In the genomic region with DNA sequence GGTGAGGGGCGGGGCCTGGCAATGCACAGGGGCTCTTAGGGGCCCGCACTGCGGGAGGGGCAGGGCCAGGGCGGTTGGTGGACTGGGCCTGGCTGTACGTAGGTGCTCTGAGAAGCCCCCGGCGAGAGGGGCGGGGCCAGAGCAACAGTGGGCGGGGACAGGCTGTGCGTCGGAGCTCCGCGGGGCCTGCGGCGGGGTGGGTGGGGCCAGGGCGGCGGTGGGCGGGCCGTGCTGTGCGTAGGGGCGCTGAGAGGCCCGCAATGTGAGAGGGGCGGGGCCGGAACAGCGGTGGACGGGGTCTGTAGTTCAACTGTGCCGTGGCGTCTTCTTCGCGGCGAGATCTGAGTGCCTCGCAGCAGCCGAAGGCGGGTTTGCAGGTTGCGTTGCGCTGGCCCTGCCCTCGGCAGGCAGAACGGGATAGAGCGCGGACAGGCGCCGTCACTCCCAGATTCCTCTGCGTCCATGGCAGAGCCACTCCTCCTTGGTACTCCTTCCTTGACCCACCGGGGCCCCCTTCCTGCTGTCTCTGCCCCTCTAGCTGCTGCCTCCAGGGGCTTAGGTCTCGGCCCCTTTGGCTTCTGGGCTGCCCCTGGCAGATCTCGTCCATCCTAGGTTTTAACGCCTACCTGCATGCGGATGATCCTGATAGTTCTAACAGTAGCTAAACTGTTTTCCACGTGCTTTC, we compare ENCODE assay signal across 8 cellular contexts. TPM values are rescaled to one million over a fixed set of nuclear protein-coding genes. Genes with fewer than 3 reads are reported as not detected.
DNase-seq lines count a peak whose midpoint lies in the region; ATAC-seq and TF ChIP-seq lines count a peak whose summit lies in the region.

No MANE protein-coding gene starts in this region.

- no peaks in the 10 kb centered on the region for H3K36me3 ChIP-seq in BLaER1 treated with 17β-estradiol and CSF1 and Interleukin-3, amounts not matched to agents 10 nM and 100 nM
- no peaks in the 10 kb centered on the region for H3K36me3 ChIP-seq in liver (ENCODE audit: control insufficient read depth in 4 of 4, insufficient read depth in 3 of 4, low read depth in 1 of 4, low read length in 3 of 4)

- peak overlapping the region; percentile 87 for H3K4me3 Mint-ChIP-seq in activated CD4-positive, alpha-beta T cell treated with anti-CD3 and anti-CD28 coated beads, Interleukin-2, amount 10 ng/mL, durations not matched to agents 24 days and 14 days

- H3K4me3 ChIP-seq in BLaER1 treated with 17β-estradiol and CSF1 and Interleukin-3, amounts not matched to agents 10 nM and 100 nM: peak overlapping the region; percentile 60 to 82 (median 78)
- H3K4me3 ChIP-seq in liver (ENCODE audit: low read depth in 1 of 3, low read length in 3 of 3): peak overlapping the region; percentile 79 to 96 (median 88)

- peaks cover 0 to 34% (median 14%) of the 10 kb centered on the region in 11 experiments; a peak in 15 of 22 replicates for H4K20me1 ChIP-seq in BLaER1 treated with 17β-estradiol and CSF1 and Interleukin-3, amounts not matched to agents 10 nM and 100 nM

- peak overlapping the region; percentile 67 to 81 (median 75) for H3K9ac ChIP-seq in BLaER1 treated with 17β-estradiol and CSF1 and Interleukin-3, amounts not matched to agents 10 nM and 100 nM
- H3K9ac ChIP-seq in liver (ENCODE audit: low read depth in 1 of 2, low read length in 2 of 2): no peak overlapping the region

- DNase-seq in NCI-H526 (lab: John Stamatoyannopoulos, UW) (peak; percentile 93 to 100), dedifferentiated amniotic fluid mesenchymal stem cell (ENCODE audit: extremely low spot score) (peak; percentile 65)
- DNase-seq in activated CD4-positive, alpha-beta T cell treated with anti-CD3 and anti-CD28 coated beads, Interleukin-2, amount 10 ng/mL, durations not matched to agents 24 days and 14 days: peak; percentile 98
- peak; percentile 93 to 95 for DNase-seq in stimulated activated CD4-positive, alpha-beta T cell treated with anti-CD3 and anti-CD28 coated beads, Interleukin-2, amount 100 ng/mL, for 48 hours

- H3K4me2 ChIP-seq in BLaER1 treated with 17β-estradiol and CSF1 and Interleukin-3, amounts not matched to agents 10 nM and 100 nM: peak overlapping the region; percentile 78 to 100 (median 99)

- intact Hi-C loops in activated CD4-positive, alpha-beta T cell treated with anti-CD3 and anti-CD28 coated beads, Interleukin-2, amount 10 ng/mL, durations not matched to agents 24 days and 14 days (cut with micrococcal nuclease): loop anchor here (1.0 to 10.0 kb wide), 5 partner anchors 8 to 240 kb away; partner anchors contain the start of genes C19orf12, CCNE1 and POP4

- no peaks in the 10 kb centered on the region for H3K27me3 Mint-ChIP-seq in activated CD4-positive, alpha-beta T cell treated with anti-CD3 and anti-CD28 coated beads, Interleukin-2, amount 10 ng/mL, durations not matched to agents 24 days and 14 days

- H3K9me3 Mint-ChIP-seq in activated CD4-positive, alpha-beta T cell treated with anti-CD3 and anti-CD28 coated beads, Interleukin-2, amount 10 ng/mL, durations not matched to agents 24 days and 14 days: no peaks in the 10 kb centered on the region

- peaks cover 26% of the 10 kb centered on the region for H3K4me1 Mint-ChIP-seq in activated CD4-positive, alpha-beta T cell treated with anti-CD3 and anti-CD28 coated beads, Interleukin-2, amount 10 ng/mL, durations not matched to agents 24 days and 14 days

- peak in 1 of 2 donors; percentile 15 for TF ChIP-seq RAD21 in liver (IDR thresholded peaks at IDR 0.05)

- TF ChIP-seq CTCF in liver (IDR thresholded peaks at IDR 0.05; ENCODE audit: low read depth, low read length, missing input control): no peak

- ATAC-seq in GM19324 (IDR thresholded peaks at IDR 0.05; ENCODE audit: low FRiP score, unreplicated experiment) (peak; percentile 77), HG03457 (IDR thresholded peaks at IDR 0.05; ENCODE audit: unreplicated experiment) (peak; percentile 53)

- H3K27me3 ChIP-seq in BLaER1 treated with 17β-estradiol and CSF1 and Interleukin-3, amounts not matched to agents 10 nM and 100 nM: peaks cover 36 to 43% (median 42%) of the 10 kb centered on the region in 11 experiments
- peaks cover 0 to 2% (median 0%) of the 10 kb centered on the region in 4 donors for H3K27me3 ChIP-seq in liver (ENCODE audit: control insufficient read depth in 4 of 4, insufficient read depth in 4 of 4, low read length in 3 of 4)

- under 1% methylated on average over 49 of the region's 49 CpGs for WGBS in liver

- no peaks in the 10 kb centered on the region for H3K36me3 Mint-ChIP-seq in activated CD4-positive, alpha-beta T cell treated with anti-CD3 and anti-CD28 coated beads, Interleukin-2, amount 10 ng/mL, durations not matched to agents 24 days and 14 days (ENCODE audit: low read depth)

- peak overlapping the region in 10 of 11 experiments; percentile 2 to 68 (median 57); a peak in 16 of 22 replicates for H3K27ac ChIP-seq in BLaER1 treated with 17β-estradiol and CSF1 and Interleukin-3, amounts not matched to agents 10 nM and 100 nM
- peak overlapping the region; percentile 25 to 66 for H3K27ac ChIP-seq in liver (ENCODE audit: low read depth in 1 of 2, low read length in 2 of 2)

- peak overlapping the region; percentile 86 for H3K27ac Mint-ChIP-seq in activated CD4-positive, alpha-beta T cell treated with anti-CD3 and anti-CD28 coated beads, Interleukin-2, amount 10 ng/mL, durations not matched to agents 24 days and 14 days

- H3K9me3 ChIP-seq in BLaER1 treated with 17β-estradiol and CSF1 and Interleukin-3, amounts not matched to agents 10 nM and 100 nM (replicated peaks in 1 of 11): no peaks in the 10 kb centered on the region; a peak in 1 of 22 replicates
- no peaks in the 10 kb centered on the region for H3K9me3 ChIP-seq in liver (ENCODE audit: control insufficient read depth in 4 of 4, low read length in 3 of 4)

- H3K4me1 ChIP-seq in BLaER1 treated with 17β-estradiol and CSF1 and Interleukin-3, amounts not matched to agents 10 nM and 100 nM: peaks cover 18 to 36% (median 33%) of the 10 kb centered on the region in 10 experiments
- H3K4me1 ChIP-seq in liver (ENCODE audit: control insufficient read depth in 4 of 4, insufficient read depth in 4 of 4, low read length in 3 of 4): peaks cover 8 to 19% (median 10%) of the 10 kb centered on the region in 4 donors

TF ChIP-seq in liver, 16 proteins besides CTCF, POLR2A, EP300 and RAD21:
- TF ChIP-seq, protein P1, sequence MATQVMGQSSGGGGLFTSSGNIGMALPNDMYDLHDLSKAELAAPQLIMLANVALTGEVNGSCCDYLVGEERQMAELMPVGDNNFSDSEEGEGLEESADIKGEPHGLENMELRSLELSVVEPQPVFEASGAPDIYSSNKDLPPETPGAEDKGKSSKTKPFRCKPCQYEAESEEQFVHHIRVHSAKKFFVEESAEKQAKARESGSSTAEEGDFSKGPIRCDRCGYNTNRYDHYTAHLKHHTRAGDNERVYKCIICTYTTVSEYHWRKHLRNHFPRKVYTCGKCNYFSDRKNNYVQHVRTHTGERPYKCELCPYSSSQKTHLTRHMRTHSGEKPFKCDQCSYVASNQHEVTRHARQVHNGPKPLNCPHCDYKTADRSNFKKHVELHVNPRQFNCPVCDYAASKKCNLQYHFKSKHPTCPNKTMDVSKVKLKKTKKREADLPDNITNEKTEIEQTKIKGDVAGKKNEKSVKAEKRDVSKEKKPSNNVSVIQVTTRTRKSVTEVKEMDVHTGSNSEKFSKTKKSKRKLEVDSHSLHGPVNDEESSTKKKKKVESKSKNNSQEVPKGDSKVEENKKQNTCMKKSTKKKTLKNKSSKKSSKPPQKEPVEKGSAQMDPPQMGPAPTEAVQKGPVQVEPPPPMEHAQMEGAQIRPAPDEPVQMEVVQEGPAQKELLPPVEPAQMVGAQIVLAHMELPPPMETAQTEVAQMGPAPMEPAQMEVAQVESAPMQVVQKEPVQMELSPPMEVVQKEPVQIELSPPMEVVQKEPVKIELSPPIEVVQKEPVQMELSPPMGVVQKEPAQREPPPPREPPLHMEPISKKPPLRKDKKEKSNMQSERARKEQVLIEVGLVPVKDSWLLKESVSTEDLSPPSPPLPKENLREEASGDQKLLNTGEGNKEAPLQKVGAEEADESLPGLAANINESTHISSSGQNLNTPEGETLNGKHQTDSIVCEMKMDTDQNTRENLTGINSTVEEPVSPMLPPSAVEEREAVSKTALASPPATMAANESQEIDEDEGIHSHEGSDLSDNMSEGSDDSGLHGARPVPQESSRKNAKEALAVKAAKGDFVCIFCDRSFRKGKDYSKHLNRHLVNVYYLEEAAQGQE (IDR thresholded peaks at IDR 0.05): peak; percentile 6
- TF ChIP-seq EGR1 (IDR thresholded peaks at IDR 0.05; ENCODE audit: low read depth in 2 of 2): no peak
- no peak for TF ChIP-seq HNF4G (IDR thresholded peaks at IDR 0.05)
- peak; percentile 48 for TF ChIP-seq SP1 (IDR thresholded peaks at IDR 0.05)
- TF ChIP-seq YY1 (IDR thresholded peaks at IDR 0.05): no peak
- TF ChIP-seq TAF1 (conservative IDR thresholded peaks at IDR 0.05): no peak
- peak in 1 of 2 donors; percentile 2 for TF ChIP-seq HNF4A (conservative IDR thresholded peaks at IDR 0.05)

RNA-seq across cellular contexts. Expression of gene CCNE1, which starts 33.2 kb away (rescaled TPM):
- 54.5 and 55.8 TPM in 2 replicates for total RNA-seq in activated CD4-positive, alpha-beta T cell treated with anti-CD3 and anti-CD28 coated beads, Interleukin-2, amount 10 ng/mL, durations not matched to agents 24 days and 14 days
- 10 to 100 TPM in 1 of 2 donors, under 1 TPM in 1; 0.84 to 19.5 TPM for total RNA-seq in liver
- under 1 TPM; 0.32 to 0.74 TPM for polyA plus RNA-seq in liver

Comparison
In these comparisons a context has a peak if more than half of its experiments do, and no peak if none do; other contexts are left out.
1. Peak in every context shown above with its lines: DNase-seq, ATAC-seq, H3K4me3 ChIP-seq and H3K27ac ChIP-seq.
2. H3K9ac ChIP-seq: peak in BLaER1 treated with 17β-estradiol and CSF1 and Interleukin-3, amounts not matched to agents 10 nM and 100 nM (11 of 11); none in liver (0 of 2).